In the genomic region with DNA sequence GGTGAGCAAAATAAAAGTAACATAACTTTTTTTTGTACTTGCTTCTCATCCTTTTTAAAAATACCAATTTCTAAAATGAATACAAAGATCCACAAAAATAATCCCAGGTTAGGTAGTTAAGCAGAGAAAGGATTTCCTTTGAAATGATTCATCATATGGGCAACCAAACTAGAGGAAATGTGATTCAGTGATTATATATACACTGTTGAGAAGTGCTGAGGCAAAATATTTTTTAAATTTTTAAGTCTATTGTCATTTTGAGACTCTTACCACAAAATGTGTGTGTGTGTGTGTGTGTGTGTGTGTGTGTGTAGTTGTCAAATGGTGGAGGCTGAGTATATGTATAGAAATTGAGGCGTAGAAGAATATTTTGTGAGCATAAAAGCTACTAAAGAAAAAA, we compare ENCODE assay signal across 15 cellular contexts.
DNase-seq lines count a peak whose midpoint lies in the region; ATAC-seq, FAIRE-seq and TF ChIP-seq lines count a peak whose summit lies in the region.
"Had no signal": no experiment of that assay in that cellular context is flagged by ENCODE, and none has a peak within 500 bp of the region (broad histone marks: within the 10 kb centered on the region; RNA-seq: fewer than 3 reads in every experiment).

No MANE protein-coding gene starts in this region.

- no peak overlapping the region for H3K27ac ChIP-seq in SJSA1
- peak overlapping the region; percentile 3 for H3K27ac ChIP-seq in smooth muscle cell (ENCODE audit: low read depth)
- H3K27ac ChIP-seq: spleen had no signal

- no peak for ATAC-seq in GM18907 (IDR thresholded peaks at IDR 0.05; ENCODE audit: unreplicated experiment)
- no peak for ATAC-seq in HG03342 (IDR thresholded peaks at IDR 0.05; ENCODE audit: unreplicated experiment)
- ATAC-seq: naive thymus-derived CD8-positive, alpha-beta T cell had no signal

- H3K4me3 ChIP-seq in SJSA1 (no peak overlapping the region), smooth muscle cell (no peak overlapping the region)
- H3K4me3 ChIP-seq: spleen had no signal

- TF ChIP-seq POLR2A in H54 (IDR thresholded peaks at IDR 0.05; ENCODE audit: low read depth, low read length): no peak

- 96% methylated on average over 1 of the region's 1 CpG for WGBS in smooth muscle cell (ENCODE audit: low lambda C conversion rate)

- no peak overlapping the region for H2AFZ ChIP-seq in smooth muscle cell (ENCODE audit: low read depth)

- TF ChIP-seq CTCF in smooth muscle cell (IDR thresholded peaks at IDR 0.05; ENCODE audit: borderline replicate concordance, insufficient read depth, poor library complexity, severe bottlenecking): no peak

- DNase-seq in H54 (ENCODE audit: insufficient read length, low spot score): peak; percentile 10
- DNase-seq in SJSA1 (ENCODE audit: low read depth in 1 of 2, low spot score in 2 of 2): peak; percentile 49 to 54
- DNase-seq in fibroblast of gingiva (ENCODE audit: low read depth): peak; percentile 22
- DNase-seq in smooth muscle cell (lab: John Stamatoyannopoulos, UW; ENCODE audit: unreplicated experiment): no peak
- no peak for DNase-seq in G401 (ENCODE audit: low spot score)
- DNase-seq: activated CD4-positive, alpha-beta T cell treated with anti-CD3 and anti-CD28 coated beads, Interleukin-2, amount 10 ng/mL, durations not matched to agents 7 days and 5 days; activated naive CD4-positive, alpha-beta T cell treated with anti-CD3 and anti-CD28 coated beads, Interleukin-2, amount 50 U/mL, for 16 hours; CD4-positive, alpha-beta T cell; DMS79 treated with DMSO at 0.1 percent for 48 hours; endodermal cell; naive thymus-derived CD8-positive, alpha-beta T cell; spleen; stimulated activated naive CD4-positive, alpha-beta T cell had no signal

- no peaks in the 10 kb centered on the region for H4K20me1 ChIP-seq in smooth muscle cell (ENCODE audit: low read depth)

- H3F3A ChIP-seq in smooth muscle cell (ENCODE audit: low read depth): no peaks in the 10 kb centered on the region

- peak overlapping the region; percentile 40 for H3K4me2 ChIP-seq in smooth muscle cell

- H3K36me3 ChIP-seq in SJSA1 (no peaks in the 10 kb centered on the region), smooth muscle cell (ENCODE audit: low read depth) (no peaks in the 10 kb centered on the region)
- H3K36me3 ChIP-seq: spleen had no signal

- in situ Hi-C loops in G401 (cut with HindIII; ENCODE audit: low sequenced_read_pairs): no loop called here

- FAIRE-seq in H54 (lab: Jason Lieb, UNC): peak; percentile 75

- no peak overlapping the region for H3K9ac ChIP-seq in smooth muscle cell (ENCODE audit: low read depth)

- H3K27me3 ChIP-seq in SJSA1 (replicated peaks): no peaks in the 10 kb centered on the region
- H3K27me3 ChIP-seq in smooth muscle cell (ENCODE audit: low read depth): no peaks in the 10 kb centered on the region
- H3K27me3 ChIP-seq: spleen had no signal

- H3K4me1 ChIP-seq in SJSA1 (replicated peaks): peaks cover 5% of the 10 kb centered on the region
- H3K4me1 ChIP-seq in smooth muscle cell (ENCODE audit: low read depth): no peaks in the 10 kb centered on the region
- H3K4me1 ChIP-seq: spleen had no signal

- no peaks in the 10 kb centered on the region for H3K9me3 ChIP-seq in SJSA1 (replicated peaks)
- no peaks in the 10 kb centered on the region for H3K9me3 ChIP-seq in smooth muscle cell (replicated peaks; ENCODE audit: low read depth)

- no peaks in the 10 kb centered on the region for H3K79me2 ChIP-seq in smooth muscle cell (ENCODE audit: low read depth)

Comparison
In these comparisons a context has a peak if more than half of its experiments do, and no peak if none do; other contexts are left out.
1. DNase-seq: peak in H54 (single experiment), SJSA1 (2 of 2) and fibroblast of gingiva (single experiment); none in smooth muscle cell (single experiment) and G401 (single experiment).